8 cellular contexts compared by ENCODE assay signal in genomic region chr9:69758001-69758730, GRCh38. TPM values are rescaled to one million over a fixed set of nuclear protein-coding genes. Genes with fewer than 3 reads are reported as not detected.
DNase-seq lines count a peak whose midpoint lies in the region; ATAC-seq and TF ChIP-seq lines count a peak whose summit lies in the region.

No MANE protein-coding gene starts in this region.

- H3K27ac ChIP-seq in SJSA1, result no peak overlapping the region
- H3K27ac ChIP-seq in subcutaneous abdominal adipose tissue (ENCODE audit: low read depth, low read length), result no peak overlapping the region

- TF ChIP-seq CTCF in fibroblast of the aortic adventitia (IDR thresholded peaks at IDR 0.05; ENCODE audit: insufficient read depth, low read length), result no peak

- H3K36me3 Mint-ChIP-seq in stimulated activated naive CD8-positive, alpha-beta T cell treated with anti-CD3 and anti-CD28 coated beads, Interleukin-15, Interleukin-2, amounts not matched to agents 100 ng/mL and 50 ng/mL, for 24 hours (ENCODE audit: low read depth), result peaks cover 45% of the 10 kb centered on the region

- peak overlapping the region in 1 of 5 donors; percentile 93 for H3K9ac ChIP-seq in subcutaneous abdominal adipose tissue (ENCODE audit: low read length in 5 of 5)

- H3K4me1 ChIP-seq in SJSA1 (replicated peaks), result peaks cover 8% of the 10 kb centered on the region
- H3K4me1 ChIP-seq in subcutaneous abdominal adipose tissue (ENCODE audit: control insufficient read depth in 5 of 5, insufficient read depth in 5 of 5, low read length in 5 of 5), result peaks cover 0 to 28% (median 20%) of the 10 kb centered on the region in 5 donors

- DNase-seq in stimulated activated naive CD8-positive, alpha-beta T cell treated with anti-CD3 and anti-CD28 coated beads, Interleukin-15, Interleukin-2, amounts not matched to agents 100 U/mL and 50 U/mL, for 24 hours, result no peak
- DNase-seq in SJSA1 (ENCODE audit: low read depth in 1 of 2, low spot score in 2 of 2) (peak in 1 of 2 experiments; percentile 14), fibroblast of the aortic adventitia (ENCODE audit: low read depth) (peak; percentile 70), posterior cingulate gyrus (no peak), NCI-H187 treated with DMSO at 0.1 percent for 48 hours (lab: John Stamatoyannopoulos, UW) (no peak)

- intact Hi-C loops in posterior cingulate gyrus (cut with DNase I), result loop anchor here (10.0 kb wide), 3 partner anchors 167 to 497 kb away; partner anchors contain the start of gene SMC5

- H3K27me3 Mint-ChIP-seq in stimulated activated naive CD8-positive, alpha-beta T cell treated with anti-CD3 and anti-CD28 coated beads, Interleukin-15, Interleukin-2, amounts not matched to agents 100 ng/mL and 50 ng/mL, for 24 hours, result no peaks in the 10 kb centered on the region

- H3K4me1 Mint-ChIP-seq in stimulated activated naive CD8-positive, alpha-beta T cell treated with anti-CD3 and anti-CD28 coated beads, Interleukin-15, Interleukin-2, amounts not matched to agents 100 ng/mL and 50 ng/mL, for 24 hours (ENCODE audit: low read depth), result peaks cover 44% of the 10 kb centered on the region

- H3K9me3 Mint-ChIP-seq in stimulated activated naive CD8-positive, alpha-beta T cell treated with anti-CD3 and anti-CD28 coated beads, Interleukin-15, Interleukin-2, amounts not matched to agents 100 ng/mL and 50 ng/mL, for 24 hours, result no peaks in the 10 kb centered on the region

- H3K27ac Mint-ChIP-seq in stimulated activated naive CD8-positive, alpha-beta T cell treated with anti-CD3 and anti-CD28 coated beads, Interleukin-15, Interleukin-2, amounts not matched to agents 100 ng/mL and 50 ng/mL, for 24 hours, result peak overlapping the region; percentile 26

- H3K4me3 ChIP-seq in SJSA1 (0 out of 2 replicates have a peak overlapping the region, but pooled peaks have one; percentile 6), fibroblast of the aortic adventitia (ENCODE audit: low read depth, low read length) (peak overlapping the region; percentile 55), subcutaneous abdominal adipose tissue (ENCODE audit: low read depth in 1 of 5, low read length in 5 of 5) (peak overlapping the region in 3 of 5 donors; percentile 28 to 48 (median 43))

- no peaks in the 10 kb centered on the region for H3K27me3 ChIP-seq in SJSA1 (replicated peaks)
- H3K27me3 ChIP-seq in subcutaneous abdominal adipose tissue (ENCODE audit: control insufficient read depth in 5 of 5, insufficient read depth in 4 of 5, low read length in 5 of 5), result no peaks in the 10 kb centered on the region

- H3K9me3 ChIP-seq in SJSA1 (replicated peaks) (no peaks in the 10 kb centered on the region), subcutaneous abdominal adipose tissue (ENCODE audit: control insufficient read depth in 5 of 5, low read length in 5 of 5) (no peaks in the 10 kb centered on the region)

- peak overlapping the region; percentile 97 for H3K4me3 Mint-ChIP-seq in stimulated activated naive CD8-positive, alpha-beta T cell treated with anti-CD3 and anti-CD28 coated beads, Interleukin-15, Interleukin-2, amounts not matched to agents 100 ng/mL and 50 ng/mL, for 24 hours

- no peak for ATAC-seq in stimulated activated naive CD8-positive, alpha-beta T cell treated with anti-CD3 and anti-CD28 coated beads, Interleukin-15, Interleukin-2, amounts not matched to agents 100 U/mL and 50 U/mL, for 24 hours
- no peak for ATAC-seq in HG02642 (IDR thresholded peaks at IDR 0.05; ENCODE audit: poor library complexity, unreplicated experiment)

- peaks cover 21% of the 10 kb centered on the region for H3K36me3 ChIP-seq in SJSA1
- H3K36me3 ChIP-seq in subcutaneous abdominal adipose tissue (ENCODE audit: control insufficient read depth in 5 of 5, insufficient read depth in 5 of 5, low read length in 5 of 5), result peaks cover 0 to 3% (median 0%) of the 10 kb centered on the region in 5 donors

RNA-seq across cellular contexts. Expression of gene PTAR1, which starts 1.6 kb away (rescaled TPM):
- 50.0 and 80.2 TPM in 2 replicates for total RNA-seq in SJSA1 (2014; rRNA removed; shearing (Covaris generic))
- 34.0 and 119 TPM in 2 replicates for total RNA-seq in fibroblast of the aortic adventitia (ENCODE audit: low replicate concordance)
